ENCODE assay signal across 12 cellular contexts in the genomic region with DNA sequence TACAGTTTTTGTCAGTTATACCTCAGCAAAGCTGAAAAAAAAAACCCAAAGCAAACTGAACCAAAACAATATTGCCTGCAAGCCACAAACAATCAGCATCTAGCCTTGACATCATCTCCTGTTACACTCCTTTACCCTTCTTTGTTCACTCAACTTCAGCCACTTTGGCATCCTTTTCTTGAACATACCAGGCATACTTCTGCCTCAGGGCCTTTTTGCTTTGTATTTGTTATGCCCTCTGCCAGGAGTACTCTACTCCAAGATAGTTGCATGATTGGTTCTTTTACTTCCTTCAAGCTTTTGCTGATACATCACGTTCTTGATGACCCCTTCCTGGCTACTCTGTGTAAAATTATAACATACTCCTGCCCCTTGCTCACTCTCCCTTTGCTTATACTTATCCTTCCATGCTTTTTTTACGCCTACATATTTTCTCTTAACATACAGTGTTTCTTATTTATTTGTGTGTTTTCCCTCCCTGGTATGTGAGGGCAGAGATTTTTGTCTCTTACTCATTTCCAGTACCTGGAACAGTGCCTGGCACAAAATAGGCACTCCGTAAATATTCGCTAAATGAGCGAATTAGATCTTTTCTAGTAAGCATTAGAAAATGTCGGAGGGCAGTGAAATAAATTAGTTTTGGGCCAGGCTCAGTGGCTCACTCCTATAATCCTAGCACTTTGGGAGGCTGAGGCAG. TPM values are rescaled to one million over a fixed set of nuclear protein-coding genes. Genes with fewer than 3 reads are reported as not detected.
A peak's percentile ranks its signal among the peaks of the same experiment; 100 is the strongest.
DNase-seq lines count a peak whose midpoint lies in the region; ATAC-seq and TF ChIP-seq lines count a peak whose summit lies in the region.
"Had no signal": no experiment of that assay in that cellular context is flagged by ENCODE, and none has a peak within 500 bp of the region (broad histone marks: within the 10 kb centered on the region; RNA-seq: fewer than 3 reads in every experiment).

No MANE protein-coding gene starts in this region.

- intact Hi-C loops in PC-9 (cut with micrococcal nuclease; ENCODE audit: unreplicated experiment), result no loop called here

- H3K79me2 ChIP-seq in PC-9 (ENCODE audit: low read depth), result peaks cover 32% of the 10 kb centered on the region

- H3K4me1 ChIP-seq in PC-9 (replicated peaks; ENCODE audit: insufficient read depth) (peaks cover 13% of the 10 kb centered on the region), mesodermal cell (ENCODE audit: control insufficient read depth, insufficient read depth, low read length, poor library complexity, severe bottlenecking) (peaks cover 10% of the 10 kb centered on the region)

- H3K27ac ChIP-seq in PC-9 (peak overlapping the region; percentile 43; the same call in 1 of the 2 replicates), epithelial cell of prostate (peak overlapping the region; percentile 52), mesodermal cell (ENCODE audit: low read depth, low read length, severe bottlenecking) (peak overlapping the region; percentile 60)

- CTCF ChIA-PET in BJ (lab: Yijun Ruan, JAX), result no interaction called here
- CTCF ChIA-PET in PC-9 (lab: Charles Lee), result no interaction called here

- H3K9me3 ChIP-seq in PC-9 (ENCODE audit: insufficient read depth, low read depth) (no peaks in the 10 kb centered on the region), mesodermal cell (ENCODE audit: control insufficient read depth, low read length) (no peaks in the 10 kb centered on the region)

- H2AFZ ChIP-seq in PC-9, result no peak overlapping the region

- no peak overlapping the region for H3K4me3 ChIP-seq in BJ (ENCODE audit: low read depth, low read length)
- no peak overlapping the region for H3K4me3 ChIP-seq in PC-9
- H3K4me3 ChIP-seq in mesodermal cell (ENCODE audit: extremely low read depth, insufficient read depth, low read length, poor library complexity, severe bottlenecking), result no peak overlapping the region

- WGBS in mesodermal cell (ENCODE audit: insufficient coverage in 2 of 2), 2 experiments, result 29 to 91% methylated on average over 1 to 5 of the region's 6 CpGs

- H3K27me3 ChIP-seq in BJ (ENCODE audit: control insufficient read depth, insufficient read depth, low read length) (no peaks in the 10 kb centered on the region), PC-9 (ENCODE audit: insufficient read depth, low read depth) (no peaks in the 10 kb centered on the region)

- TF ChIP-seq CTCF in BJ (IDR thresholded peaks at IDR 0.05; ENCODE audit: insufficient read depth, low read depth, low read length), result no peak
- no peak for TF ChIP-seq CTCF in PC-9 (conservative IDR thresholded peaks at IDR 0.05)

- POLR2A ChIA-PET in BJ (lab: Charles Lee), result no interaction called here
- POLR2A ChIA-PET in PC-9 (lab: Charles Lee; ENCODE audit: unreplicated experiment), result no interaction called here

- peaks cover 7% of the 10 kb centered on the region; the same call in 1 of the 2 replicates for H3F3A ChIP-seq in PC-9 (ENCODE audit: insufficient read depth, low read depth)

- in situ Hi-C loops in KBM-7 (cut with MboI; ENCODE audit: low pct_unique_long_range_greater_than_20kb, low sequenced_read_pairs), result no loop called here

- DNase-seq in BJ (ENCODE audit: low read depth), result peak; percentile 25
- peak; percentile 52 to 85 for DNase-seq in PC-9
- peak; percentile 33 for DNase-seq in epithelial cell of prostate (ENCODE audit: low read depth, low spot score)
- no peak for DNase-seq in KBM-7
- DNase-seq in NCI-H446 (lab: John Stamatoyannopoulos, UW), result no peak
- no peak for DNase-seq in MV-4-11 (lab: John Stamatoyannopoulos, UW)
- DNase-seq: activated naive CD8-positive, alpha-beta T cell treated with anti-CD3 and anti-CD28 coated beads for 36 hours; kidney; NCI-H2081; stimulated activated CD4-positive, alpha-beta T cell treated with anti-CD3 and anti-CD28 coated beads, Interleukin-1b, Interleukin-23, amount 100 ng/mL, for 48 hours had no signal

- no TSS peak for BruUV-seq in PC-9 (replicated peaks; lab: Mats Ljungman, UMichigan)

- H3K36me3 ChIP-seq in BJ (ENCODE audit: control insufficient read depth, insufficient read depth, low read length) (no peaks in the 10 kb centered on the region), PC-9 (ENCODE audit: low read depth) (no peaks in the 10 kb centered on the region), mesodermal cell (ENCODE audit: control insufficient read depth, insufficient read depth, low read length) (peaks cover 49% of the 10 kb centered on the region)

- no peaks in the 10 kb centered on the region for H3K9me2 ChIP-seq in PC-9 (ENCODE audit: insufficient read depth)

- no peaks in the 10 kb centered on the region for H4K20me1 ChIP-seq in PC-9 (ENCODE audit: insufficient read depth)

- no peak for ATAC-seq in GM21367 (IDR thresholded peaks at IDR 0.05; ENCODE audit: unreplicated experiment)

- 0 out of 2 replicates have a peak overlapping the region, but pooled peaks have one; percentile 31 for H3K4me2 ChIP-seq in PC-9

RNA-seq across cellular contexts. Expression of gene ABI2, which starts 12.7 kb away (rescaled TPM):
- 36.1 and 56.2 TPM in 2 replicates for polyA plus RNA-seq in BJ (2011; rRNA removed)
- 31.3 and 33.4 TPM in 2 replicates for polyA minus RNA-seq in BJ (2011; rRNA and poly(A)+ RNA removed)
- 31.8 and 54.3 TPM in 2 replicates for total RNA-seq in PC-9 (2021)
- 133 TPM for polyA plus RNA-seq in mesodermal cell (2013, experiment 1 of 2)
- 116 TPM for polyA plus RNA-seq in mesodermal cell (2013, experiment 2 of 2)

Comparison
In these comparisons a context has a peak if more than half of its experiments do, and no peak if none do; other contexts are left out.
1. DNase-seq: peak in BJ (single experiment), PC-9 (2 of 2) and epithelial cell of prostate (single experiment); none in KBM-7 (single experiment), NCI-H446 (0 of 2) and MV-4-11 (single experiment).
2. Peak in every context shown above with its lines, with median percentiles within 50 percentile points of each other: H3K27ac ChIP-seq.